In the genomic region with DNA sequence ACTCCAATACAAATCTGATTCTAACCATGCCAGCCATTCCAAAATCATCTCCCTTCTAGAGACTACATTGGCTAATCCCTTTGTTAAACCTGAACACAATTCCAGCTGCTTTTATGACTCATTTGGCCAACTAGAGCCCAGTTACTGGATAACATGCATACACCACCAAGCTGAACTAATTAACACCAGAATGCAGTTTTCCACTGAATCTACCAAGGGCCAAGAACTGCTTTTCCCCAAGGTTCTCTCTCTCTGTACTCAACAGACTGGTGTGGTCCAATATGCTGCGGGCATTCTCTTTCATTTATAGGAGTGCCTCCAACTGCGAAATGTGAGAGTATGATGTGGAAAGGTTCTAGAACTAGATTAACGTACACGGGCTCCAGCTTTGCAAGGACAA, we compare ENCODE assay signal across 8 cellular contexts. TPM values are rescaled to one million over a fixed set of nuclear protein-coding genes. Genes with fewer than 3 reads are reported as not detected.
DNase-seq lines count a peak whose midpoint lies in the region; ATAC-seq lines count a peak whose summit lies in the region.

No MANE protein-coding gene starts in this region.

- peak overlapping the region; percentile 85; the same call in 1 of the 2 replicates for H3K4me3 ChIP-seq in iPS DF 6.9 (ENCODE audit: low read length)

- H3K9me3 Mint-ChIP-seq in activated naive CD8-positive, alpha-beta T cell treated with anti-CD3 and anti-CD28 coated beads for 36 hours, result no peaks in the 10 kb centered on the region
- no peaks in the 10 kb centered on the region for H3K9me3 Mint-ChIP-seq in stimulated activated naive B cell treated with anti-CD40 and anti-IgM and Interleukin-4, amounts not matched to agents 10 μg/mL and 1 μg/mL and 100 μg/mL, for 72 hours

- peak overlapping the region; percentile 86 for H3K4me3 Mint-ChIP-seq in activated naive CD8-positive, alpha-beta T cell treated with anti-CD3 and anti-CD28 coated beads for 36 hours
- peak overlapping the region; percentile 76 to 92 for H3K4me3 Mint-ChIP-seq in stimulated activated naive B cell treated with anti-CD40 and anti-IgM and Interleukin-4, amounts not matched to agents 10 μg/mL and 1 μg/mL and 100 μg/mL, for 72 hours

- ATAC-seq in stimulated activated naive B cell treated with anti-CD40 and anti-IgM and Interleukin-4, amounts not matched to agents 10 μg/mL and 1 μg/mL and 100 μg/mL, for 72 hours (replicated peaks), result no peak
- no peak for ATAC-seq in HG02759 (IDR thresholded peaks at IDR 0.05; ENCODE audit: unreplicated experiment)
- no peak for ATAC-seq in GM19395 (IDR thresholded peaks at IDR 0.05; ENCODE audit: unreplicated experiment)

- no CpG with 5 or more reads among the region's 4 CpGs for WGBS in iPS DF 6.9 (ENCODE audit: insufficient coverage, insufficient read length)

- DNase-seq in AG20443 (ENCODE audit: low spot score) (peak; percentile 80), HPDE6-E6E7 (ENCODE audit: extremely low spot score) (peak; percentile 69), iPS DF 6.9 (ENCODE audit: low read depth, low spot score) (no peak), NCI-H510A (lab: John Stamatoyannopoulos, UW) (no peak)
- DNase-seq in activated naive CD8-positive, alpha-beta T cell treated with anti-CD3 and anti-CD28 coated beads for 36 hours, result no peak
- DNase-seq in stimulated activated naive B cell treated with anti-CD40 and anti-IgM and Interleukin-4, amounts not matched to agents 10 μg/mL and 1 μg/mL and 100 μg/mL, for 72 hours, result no peak

- H3K27ac ChIP-seq in iPS DF 6.9 (ENCODE audit: low read length), result no peak overlapping the region

- H3K36me3 ChIP-seq in iPS DF 6.9 (ENCODE audit: control insufficient read depth, insufficient read depth, low read length), result no peaks in the 10 kb centered on the region; the same call in 1 of the 2 replicates

- no peaks in the 10 kb centered on the region for H3K27me3 Mint-ChIP-seq in activated naive CD8-positive, alpha-beta T cell treated with anti-CD3 and anti-CD28 coated beads for 36 hours
- no peaks in the 10 kb centered on the region for H3K27me3 Mint-ChIP-seq in stimulated activated naive B cell treated with anti-CD40 and anti-IgM and Interleukin-4, amounts not matched to agents 10 μg/mL and 1 μg/mL and 100 μg/mL, for 72 hours

- H3K27ac Mint-ChIP-seq in activated naive CD8-positive, alpha-beta T cell treated with anti-CD3 and anti-CD28 coated beads for 36 hours, result peak overlapping the region; percentile 78
- H3K27ac Mint-ChIP-seq in stimulated activated naive B cell treated with anti-CD40 and anti-IgM and Interleukin-4, amounts not matched to agents 10 μg/mL and 1 μg/mL and 100 μg/mL, for 72 hours, result peak overlapping the region; percentile 87

- no peaks in the 10 kb centered on the region for H3K27me3 ChIP-seq in iPS DF 6.9 (ENCODE audit: control insufficient read depth, insufficient read depth, low read length)

- peaks cover 49% of the 10 kb centered on the region for H3K36me3 Mint-ChIP-seq in activated naive CD8-positive, alpha-beta T cell treated with anti-CD3 and anti-CD28 coated beads for 36 hours
- H3K36me3 Mint-ChIP-seq in stimulated activated naive B cell treated with anti-CD40 and anti-IgM and Interleukin-4, amounts not matched to agents 10 μg/mL and 1 μg/mL and 100 μg/mL, for 72 hours, result peaks cover 18 to 34% of the 10 kb centered on the region in 2 donors

- peaks cover 67% of the 10 kb centered on the region for H3K4me1 Mint-ChIP-seq in activated naive CD8-positive, alpha-beta T cell treated with anti-CD3 and anti-CD28 coated beads for 36 hours
- H3K4me1 Mint-ChIP-seq in stimulated activated naive B cell treated with anti-CD40 and anti-IgM and Interleukin-4, amounts not matched to agents 10 μg/mL and 1 μg/mL and 100 μg/mL, for 72 hours, result peaks cover 40 to 64% of the 10 kb centered on the region in 2 donors

- H3K4me1 ChIP-seq in iPS DF 6.9 (ENCODE audit: control insufficient read depth, insufficient read depth, low read length), result peaks cover 5% of the 10 kb centered on the region; the same call in 1 of the 2 replicates

- no peaks in the 10 kb centered on the region for H3K9me3 ChIP-seq in iPS DF 6.9 (ENCODE audit: control insufficient read depth, insufficient read depth, low read length)

RNA-seq across cellular contexts. Expression of a gene that starts 1.5 kb away (rescaled TPM):
- 10 to 100 TPM; 35.5 to 37.0 TPM for total RNA-seq in activated naive CD8-positive, alpha-beta T cell treated with anti-CD3 and anti-CD28 coated beads for 36 hours

RNA-seq across cellular contexts. Expression of a gene that starts 27.0 kb away (rescaled TPM):
- 10 to 100 TPM; 27.3 to 29.4 TPM for total RNA-seq in activated naive CD8-positive, alpha-beta T cell treated with anti-CD3 and anti-CD28 coated beads for 36 hours

RNA-seq across cellular contexts. Expression of a gene that starts 44.7 kb away (rescaled TPM):
- 100 to 1,000 TPM; 219 to 223 TPM for total RNA-seq in activated naive CD8-positive, alpha-beta T cell treated with anti-CD3 and anti-CD28 coated beads for 36 hours

Comparison
In these comparisons a context has a peak if more than half of its experiments do, and no peak if none do; other contexts are left out.
1. DNase-seq: peak in AG20443 (single experiment) and HPDE6-E6E7 (single experiment); none in activated naive CD8-positive, alpha-beta T cell treated with anti-CD3 and anti-CD28 coated beads for 36 hours (single experiment), iPS DF 6.9 (single experiment), stimulated activated naive B cell treated with anti-CD40 and anti-IgM and Interleukin-4, amounts not matched to agents 10 μg/mL and 1 μg/mL and 100 μg/mL, for 72 hours (single experiment) and NCI-H510A (single experiment).